ENCODE assay signal across 16 cellular contexts in genomic region chr2:107687087-107687486, GRCh38.
DNase-seq lines count a peak whose midpoint lies in the region; ATAC-seq and TF ChIP-seq lines count a peak whose summit lies in the region.
"Had no signal": no experiment of that assay in that cellular context is flagged by ENCODE, and none has a peak within 500 bp of the region (broad histone marks: within the 10 kb centered on the region; RNA-seq: fewer than 3 reads in every experiment).

No MANE protein-coding gene starts in this region.

- H3K36me3 ChIP-seq in GM23338 (ENCODE audit: insufficient read depth): no peaks in the 10 kb centered on the region
- H3K36me3 ChIP-seq in SJCRH30: no peaks in the 10 kb centered on the region
- H3K36me3 ChIP-seq: BLaER1 treated with 17β-estradiol and CSF1 and Interleukin-3, amounts not matched to agents 10 nM and 100 nM had no signal

- H3K4me2 ChIP-seq in GM23338: no peak overlapping the region
- H3K4me2 ChIP-seq: BLaER1 treated with 17β-estradiol and CSF1 and Interleukin-3, amounts not matched to agents 10 nM and 100 nM; PC-9 had no signal

- H3K4me1 ChIP-seq in GM23338 (ENCODE audit: insufficient read depth): 0 out of 2 replicates have a peak, but pooled peaks cover 10% of the 10 kb centered on the region
- H3K4me1 ChIP-seq in SJCRH30: 0 out of 2 replicates have a peak, but pooled peaks cover 6% of the 10 kb centered on the region
- H3K4me1 ChIP-seq: BLaER1 treated with 17β-estradiol and CSF1 and Interleukin-3, amounts not matched to agents 10 nM and 100 nM had no signal

- H2AFZ ChIP-seq in GM23338: peak overlapping the region; percentile 81; the same call in 1 of the 2 replicates
- H2AFZ ChIP-seq: PC-9 had no signal

- H3K9me2 ChIP-seq in GM23338 (ENCODE audit: insufficient read depth): no peaks in the 10 kb centered on the region

- no peaks in the 10 kb centered on the region for H4K20me1 ChIP-seq in GM23338 (replicated peaks; ENCODE audit: insufficient read depth)
- H4K20me1 ChIP-seq: BLaER1 treated with 17β-estradiol and CSF1 and Interleukin-3, amounts not matched to agents 10 nM and 100 nM had no signal

- no peaks in the 10 kb centered on the region for H3K9me3 Mint-ChIP-seq in GM23338
- H3K9me3 Mint-ChIP-seq in T-helper 2 cell treated with Interferon-gamma antibody and Interleukin-4, amounts not matched to agents 5 μg/mL and 100 μg/mL, for 36 hours: no peaks in the 10 kb centered on the region
- H3K9me3 Mint-ChIP-seq: CD8-positive, alpha-beta T cell; H9; T-helper 1 cell treated with Interleukin-12 subunit alpha and Interleukin-12 subunit beta and Interleukin-4 antibody, amounts not matched to agents 30 μg/mL and 1 μg/mL, for 36 hours had no signal

- no peaks in the 10 kb centered on the region for H3K27me3 Mint-ChIP-seq in GM23338 (ENCODE audit: insufficient read depth, low read depth, poor library complexity)
- H3K27me3 Mint-ChIP-seq in T-helper 2 cell treated with Interferon-gamma antibody and Interleukin-4, amounts not matched to agents 5 μg/mL and 100 μg/mL, for 36 hours (ENCODE audit: low read depth): no peaks in the 10 kb centered on the region

- H3K27me3 ChIP-seq in GM23338 (ENCODE audit: insufficient read depth) (no peaks in the 10 kb centered on the region), SJCRH30 (peaks cover under 1% of the 10 kb centered on the region; the same call in 1 of the 2 replicates)
- H3K27me3 ChIP-seq: BLaER1 treated with 17β-estradiol and CSF1 and Interleukin-3, amounts not matched to agents 10 nM and 100 nM had no signal

- no peaks in the 10 kb centered on the region for H3K36me3 Mint-ChIP-seq in GM23338 (ENCODE audit: low read depth)
- no peaks in the 10 kb centered on the region for H3K36me3 Mint-ChIP-seq in T-helper 2 cell treated with Interferon-gamma antibody and Interleukin-4, amounts not matched to agents 5 μg/mL and 100 μg/mL, for 36 hours (ENCODE audit: low read depth)
- H3K36me3 Mint-ChIP-seq: CD8-positive, alpha-beta T cell had no signal

- H3K4me3 Mint-ChIP-seq in GM23338: no peak overlapping the region
- no peak overlapping the region for H3K4me3 Mint-ChIP-seq in T-helper 2 cell treated with Interferon-gamma antibody and Interleukin-4, amounts not matched to agents 5 μg/mL and 100 μg/mL, for 36 hours
- H3K4me3 Mint-ChIP-seq: CD8-positive, alpha-beta T cell; H9; T-helper 1 cell treated with Interleukin-12 subunit alpha and Interleukin-12 subunit beta and Interleukin-4 antibody, amounts not matched to agents 30 μg/mL and 1 μg/mL, for 36 hours had no signal

- H3K4me1 Mint-ChIP-seq in GM23338: peaks cover 13% of the 10 kb centered on the region; the same call in 2 of the 3 replicates
- H3K4me1 Mint-ChIP-seq in T-helper 2 cell treated with Interferon-gamma antibody and Interleukin-4, amounts not matched to agents 5 μg/mL and 100 μg/mL, for 36 hours (ENCODE audit: low read depth): no peaks in the 10 kb centered on the region

- no peak for ATAC-seq in GM23338
- ATAC-seq: CD8-positive, alpha-beta T cell had no signal

- H3K79me2 ChIP-seq in GM23338 (replicated peaks; ENCODE audit: insufficient read depth): no peaks in the 10 kb centered on the region

- H3F3A ChIP-seq in GM23338 (replicated peaks; ENCODE audit: low read depth): no peaks in the 10 kb centered on the region

- H3K4me3 ChIP-seq in GM23338: no peak overlapping the region
- no peak overlapping the region for H3K4me3 ChIP-seq in SJCRH30
- H3K4me3 ChIP-seq: BLaER1 treated with 17β-estradiol and CSF1 and Interleukin-3, amounts not matched to agents 10 nM and 100 nM; PC-9 had no signal

- DNase-seq in DMS79 treated with DMSO at 0.1 percent for 48 hours (lab: John Stamatoyannopoulos, UW): peak; percentile 91
- DNase-seq in GM23338 (ENCODE audit: low spot score): no peak
- DNase-seq in SJCRH30: peak; percentile 24 to 50
- DNase-seq in foreskin melanocyte: peak; percentile 58
- DNase-seq in NOMO-1 treated with dmso at 0.1 percent for 144 hours (lab: John Stamatoyannopoulos, UW; ENCODE audit: unreplicated experiment): no peak
- no peak for DNase-seq in T-helper 2 cell treated with Interferon-gamma antibody and Interleukin-4, amounts not matched to agents 5 μg/mL and 100 μg/mL, for 36 hours (ENCODE audit: low spot score)
- DNase-seq in caudate nucleus (lab: John Stamatoyannopoulos, UW): no peak
- DNase-seq: CD8-positive, alpha-beta T cell; H9; NCI-H1092 treated with DMSO at 0.1 percent for 48 hours; NCI-H187; NCI-H2171; NCI-H510A; PC-9 had no signal

- no peak overlapping the region for H3K27ac Mint-ChIP-seq in GM23338
- H3K27ac Mint-ChIP-seq in T-helper 2 cell treated with Interferon-gamma antibody and Interleukin-4, amounts not matched to agents 5 μg/mL and 100 μg/mL, for 36 hours: no peak overlapping the region
- H3K27ac Mint-ChIP-seq: CD8-positive, alpha-beta T cell; H9; T-helper 1 cell treated with Interleukin-12 subunit alpha and Interleukin-12 subunit beta and Interleukin-4 antibody, amounts not matched to agents 30 μg/mL and 1 μg/mL, for 36 hours had no signal

- H3K27ac ChIP-seq in GM23338 (ENCODE audit: low read depth) (no peak overlapping the region), SJCRH30 (no peak overlapping the region), caudate nucleus (ENCODE audit: low read depth, low read length) (no peak overlapping the region)
- H3K27ac ChIP-seq: BLaER1 treated with 17β-estradiol and CSF1 and Interleukin-3, amounts not matched to agents 10 nM and 100 nM; PC-9 had no signal

- TF ChIP-seq CTCF in GM23338 (conservative IDR thresholded peaks at IDR 0.05; ENCODE audit: low read depth in 2 of 2): no peak

- no peaks in the 10 kb centered on the region for H3K9me3 ChIP-seq in SJCRH30 (replicated peaks)
- H3K9me3 ChIP-seq: BLaER1 treated with 17β-estradiol and CSF1 and Interleukin-3, amounts not matched to agents 10 nM and 100 nM had no signal

TF ChIP-seq in GM23338, 12 proteins besides CTCF, POLR2A, EP300 and RAD21:
- no peak for TF ChIP-seq NANOG (IDR thresholded peaks at IDR 0.05; ENCODE audit: borderline replicate concordance)
- TF ChIP-seq ZNF331 (CRISPR knock-in tag; IDR thresholded peaks at IDR 0.05; ENCODE audit: low read depth): no peak
- TF ChIP-seq EZH2 (IDR thresholded peaks at IDR 0.05; ENCODE audit: low read depth, unreplicated experiment): no peak
- no peak for TF ChIP-seq POLR2AphosphoS5 (IDR thresholded peaks at IDR 0.05; ENCODE audit: low read depth)

Comparison
In these comparisons a context has a peak if more than half of its experiments do, and no peak if none do; other contexts are left out.
1. DNase-seq: peak in DMS79 treated with DMSO at 0.1 percent for 48 hours (single experiment), SJCRH30 (2 of 2) and foreskin melanocyte (single experiment); none in GM23338 (single experiment), NOMO-1 treated with dmso at 0.1 percent for 144 hours (single experiment), T-helper 2 cell treated with Interferon-gamma antibody and Interleukin-4, amounts not matched to agents 5 μg/mL and 100 μg/mL, for 36 hours (single experiment) and caudate nucleus (0 of 61).